10 cellular contexts compared by ENCODE assay signal in genomic region chr11:924406-925157, GRCh38. TPM values are rescaled to one million over a fixed set of nuclear protein-coding genes. Genes with fewer than 3 reads are reported as not detected.
DNase-seq lines count a peak whose midpoint lies in the region; ATAC-seq and TF ChIP-seq lines count a peak whose summit lies in the region.
"Had no signal": no experiment of that assay in that cellular context is flagged by ENCODE, and none has a peak within 500 bp of the region (broad histone marks: within the 10 kb centered on the region; RNA-seq: fewer than 3 reads in every experiment).

No MANE protein-coding gene starts in this region.

- H3K9me3 ChIP-seq in left ventricle myocardium inferior (replicated peaks) (no peaks in the 10 kb centered on the region), skeletal muscle tissue (ENCODE audit: control insufficient read depth in 3 of 3, low read length in 3 of 3) (no peaks in the 10 kb centered on the region)

- peak overlapping the region; percentile 92 for H3K27ac ChIP-seq in left ventricle myocardium inferior (replicated peaks)
- H3K27ac ChIP-seq in skeletal muscle tissue (ENCODE audit: low read depth, low read length) = peak overlapping the region; percentile 62
- H3K27ac ChIP-seq: epithelial cell of prostate had no signal

- no peaks in the 10 kb centered on the region for H3K9me3 Mint-ChIP-seq in activated T-helper 17 cell treated with anti-CD3 and anti-CD28 coated beads, Interleukin-2, amount 50 U/mL, for 72 hours

- no peak overlapping the region for H3K27ac Mint-ChIP-seq in activated T-helper 17 cell treated with anti-CD3 and anti-CD28 coated beads, Interleukin-2, amount 50 U/mL, for 72 hours

- no peaks in the 10 kb centered on the region for H3K36me3 ChIP-seq in left ventricle myocardium inferior
- peaks cover 0 to 3% (median 0%) of the 10 kb centered on the region in 3 donors for H3K36me3 ChIP-seq in skeletal muscle tissue (ENCODE audit: control insufficient read depth in 3 of 3, insufficient read depth in 3 of 3, low read length in 3 of 3)

- H3K27me3 Mint-ChIP-seq in activated T-helper 17 cell treated with anti-CD3 and anti-CD28 coated beads, Interleukin-2, amount 50 U/mL, for 72 hours = no peaks in the 10 kb centered on the region

- no peak for ATAC-seq in activated T-helper 17 cell treated with anti-CD3 and anti-CD28 coated beads, Interleukin-2, amount 50 U/mL, for 72 hours (replicated peaks)

- peak overlapping the region; percentile 11 for H3K4me3 Mint-ChIP-seq in activated T-helper 17 cell treated with anti-CD3 and anti-CD28 coated beads, Interleukin-2, amount 50 U/mL, for 72 hours

- H3K9ac ChIP-seq in skeletal muscle tissue (ENCODE audit: low read depth in 1 of 3, low read length in 3 of 3) = peak overlapping the region in 1 of 3 donors; percentile 64

- intact Hi-C loops in left ventricle myocardium inferior (cut with micrococcal nuclease) = no loop called here

- DNase-seq in DMS 273 (lab: John Stamatoyannopoulos, UW; ENCODE audit: unreplicated experiment) (peak; percentile 73), left ventricle myocardium inferior (peak; percentile 32), NCI-H2107 treated with DMSO at 0.1 percent for 48 hours (lab: John Stamatoyannopoulos, UW; ENCODE audit: unreplicated experiment) (no peak), NCI-H128 (lab: John Stamatoyannopoulos, UW; ENCODE audit: unreplicated experiment) (no peak), Kasumi-1 (lab: John Stamatoyannopoulos, UW) (no peak)
- DNase-seq in stimulated activated CD8-positive, alpha-beta memory T cell treated with anti-CD3 and anti-CD28 coated beads, Interleukin-4, amount 100 ng/mL, for 48 hours = no peak
- DNase-seq: NCI-H1436 had no signal

- H3K27me3 ChIP-seq in left ventricle myocardium inferior (ENCODE audit: low read depth) (no peaks in the 10 kb centered on the region), skeletal muscle tissue (ENCODE audit: control insufficient read depth in 3 of 3, insufficient read depth in 3 of 3, low read length in 3 of 3) (no peaks in the 10 kb centered on the region)

- peaks cover 20% of the 10 kb centered on the region for H3K36me3 Mint-ChIP-seq in activated T-helper 17 cell treated with anti-CD3 and anti-CD28 coated beads, Interleukin-2, amount 50 U/mL, for 72 hours (ENCODE audit: low read depth)

- H3K4me3 ChIP-seq in left ventricle myocardium inferior (peak overlapping the region; percentile 86), skeletal muscle tissue (ENCODE audit: low read length in 3 of 3) (no peak overlapping the region)

- no peak for TF ChIP-seq CTCF in left ventricle myocardium inferior (IDR thresholded peaks at IDR 0.05; ENCODE audit: borderline replicate concordance)

- H3K4me1 ChIP-seq in left ventricle myocardium inferior = peaks cover 50% of the 10 kb centered on the region
- peaks cover 15 to 27% (median 23%) of the 10 kb centered on the region in 3 donors for H3K4me1 ChIP-seq in skeletal muscle tissue (ENCODE audit: control insufficient read depth in 3 of 3, insufficient read depth in 3 of 3, low read length in 3 of 3)

- H3K4me1 Mint-ChIP-seq in activated T-helper 17 cell treated with anti-CD3 and anti-CD28 coated beads, Interleukin-2, amount 50 U/mL, for 72 hours = peaks cover 6% of the 10 kb centered on the region

RNA-seq across cellular contexts. Expression of gene AP2A2, which starts 1.1 kb away (rescaled TPM):
- total RNA-seq in activated T-helper 17 cell treated with anti-CD3 and anti-CD28 coated beads, Interleukin-2, amount 50 U/mL, for 72 hours = 10 to 100 TPM; 69.1 to 76.2 TPM
- total RNA-seq in left ventricle myocardium inferior (41.4 TPM), skeletal muscle tissue (17.7 TPM)

RNA-seq across cellular contexts. Expression of gene CHID1, which starts 14.0 kb away (rescaled TPM):
- total RNA-seq in activated T-helper 17 cell treated with anti-CD3 and anti-CD28 coated beads, Interleukin-2, amount 50 U/mL, for 72 hours = 10 to 100 TPM; 71.9 to 72.6 TPM
- total RNA-seq in left ventricle myocardium inferior (54.2 TPM), skeletal muscle tissue (26.1 TPM)

Comparison
In these comparisons a context has a peak if more than half of its experiments do, and no peak if none do; other contexts are left out.
1. DNase-seq: peak in DMS 273 (single experiment) and left ventricle myocardium inferior (single experiment); none in NCI-H2107 treated with DMSO at 0.1 percent for 48 hours (single experiment), NCI-H128 (single experiment), Kasumi-1 (0 of 2) and stimulated activated CD8-positive, alpha-beta memory T cell treated with anti-CD3 and anti-CD28 coated beads, Interleukin-4, amount 100 ng/mL, for 48 hours (single experiment).